8 cellular contexts compared by ENCODE assay signal in genomic region chr11:134223836-134224709, GRCh38. TPM values are rescaled to one million over a fixed set of nuclear protein-coding genes. Genes with fewer than 3 reads are reported as not detected.
DNase-seq lines count a peak whose midpoint lies in the region; ATAC-seq and TF ChIP-seq lines count a peak whose summit lies in the region.

Gene NCAPD3, minus strand, starts transcription at chr11:134223967. Its CDS starts 41 bp downstream, at chr11:134223926.
Gene VPS26B, plus strand, starts transcription at chr11:134224671. Its CDS starts 452 bp downstream, at chr11:134225123.

- TF ChIP-seq POLR2A in suprapubic skin (IDR thresholded peaks at IDR 0.05), result peak; percentile 91 to 97

- H3K27me3 ChIP-seq in SK-N-SH (ENCODE audit: insufficient read depth) (no peaks in the 10 kb centered on the region), suprapubic skin (no peaks in the 10 kb centered on the region)

- peak within 1 kb of the TSS; percentile 94 for H2AFZ ChIP-seq in SK-N-SH (ENCODE audit: low read depth)

- no peaks in the 10 kb centered on the region for H3F3A ChIP-seq in SK-N-SH (replicated peaks; ENCODE audit: insufficient read depth)

- TF ChIP-seq CTCF in SK-N-SH (IDR thresholded peaks at IDR 0.05), result no peak
- no peak for TF ChIP-seq CTCF in suprapubic skin (IDR thresholded peaks at IDR 0.05)

- no peaks in the 10 kb centered on the region for H3K9me2 ChIP-seq in SK-N-SH

- H3K4me1 ChIP-seq in SK-N-SH (ENCODE audit: control insufficient read depth in 1 of 2, insufficient read depth in 2 of 2, low read depth in 1 of 2, low read length in 1 of 2), result peaks cover 6 to 32% of the 10 kb centered on the region in 2 experiments; a peak in 3 of 4 replicates
- H3K4me1 ChIP-seq in suprapubic skin, result peaks cover 46% of the 10 kb centered on the region

- H3K27ac ChIP-seq in SK-N-SH (ENCODE audit: low read depth in 2 of 2, low read length in 1 of 2) (peak within 1 kb of the TSS; percentile 85 to 95), suprapubic skin (peak within 1 kb of the TSS; percentile 96)

- H3K4me3 ChIP-seq in SK-N-SH (ENCODE audit: low read depth in 2 of 2, low read length in 1 of 2), result peak within 1 kb of the TSS; percentile 79 to 94
- H3K4me3 ChIP-seq in suprapubic skin, result peak within 1 kb of the TSS; percentile 96

- peak; percentile 83 for ATAC-seq in HG02571 (IDR thresholded peaks at IDR 0.05; ENCODE audit: unreplicated experiment)

- peaks cover 16 to 23% of the 10 kb centered on the region in 2 experiments for H3K36me3 ChIP-seq in SK-N-SH (replicated peaks in 1 of 2; ENCODE audit: control insufficient read depth in 1 of 2, insufficient read depth in 2 of 2, low read length in 1 of 2)
- H3K36me3 ChIP-seq in suprapubic skin, result peaks cover 16% of the 10 kb centered on the region

- CTCF ChIA-PET in SK-N-SH (lab: Yijun Ruan, JAX), result interaction anchor here (0.6 to 2.9 kb wide), 6 partner anchors 11 to 178 kb away, joined by 3 to 13 read pairs (median 4); partner anchors contain the start of gene GLB1L3

- H3K79me2 ChIP-seq in SK-N-SH (ENCODE audit: insufficient read depth), result peaks cover 80% of the 10 kb centered on the region

- H3K9me3 ChIP-seq in SK-N-SH (no peaks in the 10 kb centered on the region), suprapubic skin (no peaks in the 10 kb centered on the region)

- DNase-seq in GM04504 (ENCODE audit: low read depth) (peak; percentile 89), NCI-H1048 (lab: John Stamatoyannopoulos, UW) (peak; percentile 87), SK-N-SH (peak; percentile 99), germinal center (ENCODE audit: low spot score) (peak; percentile 96), nucleus accumbens (lab: John Stamatoyannopoulos, UW) (peak in 55 of 56 donors; percentile 64 to 97 (median 91)), suprapubic skin (ENCODE audit: low spot score in 2 of 2) (peak; percentile 98 to 99)
- peak; percentile 97 for DNase-seq in activated naive CD4-positive, alpha-beta T cell treated with anti-CD3 and anti-CD28 coated beads, Interleukin-2, amount 50 U/mL, for 16 hours

- peak within 1 kb of the TSS; percentile 88 for H3K4me2 ChIP-seq in SK-N-SH

- peak in 1 of 2 experiments; percentile 5; a peak in 1 of 4 replicates for TF ChIP-seq EP300 in SK-N-SH (IDR thresholded peaks at IDR 0.05; ENCODE audit: borderline replicate concordance in 1 of 2, low read depth in 1 of 2, low read length in 1 of 2)
- no peak for TF ChIP-seq EP300 in suprapubic skin (IDR thresholded peaks at IDR 0.05)

- POLR2A ChIA-PET in SK-N-SH (lab: Yijun Ruan, JAX), result interaction anchor here (0.6 to 1.2 kb wide), 8 partner anchors 8 to 156 kb away, joined by 3 to 7 read pairs (median 3); partner anchors contain the start of gene ACAD8

- under 1% methylated on average over 35 of the region's 89 CpGs for WGBS in SK-N-SH (ENCODE audit: low lambda C conversion rate)
- under 1% methylated on average over 45 of the region's 89 CpGs for WGBS in suprapubic skin

- H3K9ac ChIP-seq in SK-N-SH, result peak within 1 kb of the TSS; percentile 78

- peaks cover 12% of the 10 kb centered on the region for H4K20me1 ChIP-seq in SK-N-SH (ENCODE audit: insufficient read depth)

- no peak for TF ChIP-seq RAD21 in SK-N-SH (IDR thresholded peaks at IDR 0.05; ENCODE audit: low read length)

TF ChIP-seq in SK-N-SH, 30 proteins besides CTCF, POLR2A, EP300 and RAD21:
- TF ChIP-seq MAX (IDR thresholded peaks at IDR 0.05; ENCODE audit: low read depth) (peak; percentile 78; the same call in 1 of the 2 replicates), RXRA (IDR thresholded peaks at IDR 0.05; ENCODE audit: borderline replicate concordance, low read depth) (no peak), GATA2 (CRISPR knock-in tag; IDR thresholded peaks at IDR 0.05) (no peak), IRF3 (IDR thresholded peaks at IDR 0.05; ENCODE audit: low read depth, low read length) (peak; percentile 65), PBX3 (IDR thresholded peaks at IDR 0.05) (peak; percentile 16), USF2 (IDR thresholded peaks at IDR 0.05; ENCODE audit: borderline replicate concordance, low read depth, low read length) (0 out of 2 replicates have a peak, but pooled peaks have one; percentile 10), FOSL2 (IDR thresholded peaks at IDR 0.05; ENCODE audit: borderline replicate concordance, low read depth) (no peak), RCOR1 (IDR thresholded peaks at IDR 0.05; ENCODE audit: low read length) (no peak), MXI1 (IDR thresholded peaks at IDR 0.05; ENCODE audit: low read depth, low read length) (peak; percentile 93), GABPA (IDR thresholded peaks at IDR 0.05; ENCODE audit: low read depth) (peak; percentile 41), SIN3A (IDR thresholded peaks at IDR 0.05; ENCODE audit: borderline replicate concordance, low read depth, low read length) (peak; percentile 84; the same call in 1 of the 2 replicates), CHD2 (IDR thresholded peaks at IDR 0.05; ENCODE audit: low read length, partially characterized antibody) (peak; percentile 27), POLR2AphosphoS5 (IDR thresholded peaks at IDR 0.05; ENCODE audit: low read depth, low read length) (peak; percentile 76), FOXM1 (IDR thresholded peaks at IDR 0.05; ENCODE audit: low read depth) (0 out of 2 replicates have a peak, but pooled peaks have one; percentile 17), TAF1 (IDR thresholded peaks at IDR 0.05; ENCODE audit: borderline replicate concordance, low read depth, low read length) (peak; percentile 75), RFX5 (IDR thresholded peaks at IDR 0.05; ENCODE audit: low read length) (peak; percentile 70), ELF1 (IDR thresholded peaks at IDR 0.05) (no peak; the same call in 1 of the 2 replicates), REST (IDR thresholded peaks at IDR 0.05; ENCODE audit: low read depth, low read length) (no peak), NRF1 (IDR thresholded peaks at IDR 0.05; ENCODE audit: low read depth, low read length) (peak; percentile 100)

RNA-seq across cellular contexts. Expression of gene NCAPD3, which starts in this region (rescaled TPM):
- polyA plus RNA-seq in SK-N-SH (2012; rRNA removed), result 19.5 and 22.0 TPM in 2 replicates
- 13.2 and 17.6 TPM in 2 replicates for polyA plus RNA-seq in SK-N-SH (2012; cell fraction: cytosol; rRNA removed)
- 36.6 and 38.4 TPM in 2 replicates for polyA plus RNA-seq in SK-N-SH (2012; cell fraction: nucleus; rRNA removed)
- 10 to 100 TPM; 26.8 to 37.6 (median 30.8) TPM for total RNA-seq in suprapubic skin

RNA-seq across cellular contexts. Expression of gene VPS26B, which starts in this region (rescaled TPM):
- 53.0 and 56.0 TPM in 2 replicates for polyA plus RNA-seq in SK-N-SH (2012; rRNA removed)
- polyA plus RNA-seq in SK-N-SH (2012; cell fraction: cytosol; rRNA removed), result 32.6 and 46.3 TPM in 2 replicates
- polyA plus RNA-seq in SK-N-SH (2012; cell fraction: nucleus; rRNA removed), result 100 and 128 TPM in 2 replicates
- 10 to 100 TPM; 60.4 to 80.9 (median 74.4) TPM for total RNA-seq in suprapubic skin

Comparison
In these comparisons a context has a peak if more than half of its experiments do, and no peak if none do; other contexts are left out.
1. Peak in every context shown above with its lines: DNase-seq, ATAC-seq, H3K4me3 ChIP-seq and H3K27ac ChIP-seq.